ENCODE assay signal across 8 cellular contexts in genomic region chr22:19873960-19874306, GRCh38. TPM values are rescaled to one million over a fixed set of nuclear protein-coding genes. Genes with fewer than 3 reads are reported as not detected.
A peak's percentile ranks its signal among the peaks of the same experiment; 100 is the strongest.
DNase-seq lines count a peak whose midpoint lies in the region; ATAC-seq and TF ChIP-seq lines count a peak whose summit lies in the region.

No MANE protein-coding gene starts in this region.

- TF ChIP-seq CTCF in VCaP (conservative IDR thresholded peaks at IDR 0.05): no peak
- TF ChIP-seq CTCF in mucosa of descending colon (IDR thresholded peaks at IDR 0.05): no peak
- TF ChIP-seq CTCF in tibial artery (IDR thresholded peaks at IDR 0.05): no peak
- TF ChIP-seq CTCF in testis (IDR thresholded peaks at IDR 0.05): no peak

- H3K9me3 ChIP-seq in mucosa of descending colon (no peaks in the 10 kb centered on the region), tibial artery (no peaks in the 10 kb centered on the region), testis (no peaks in the 10 kb centered on the region)

- DNase-seq in activated naive CD4-positive, alpha-beta T cell treated with anti-CD3 and anti-CD28 coated beads, Interleukin-2, amount 50 U/mL, for 16 hours: peak; percentile 9
- no peak for DNase-seq in activated naive CD4-positive, alpha-beta T cell (lab: John Stamatoyannopoulos, UW)
- peak in 2 of 3 donors; percentile 1 to 40 for DNase-seq in mucosa of descending colon
- peak; percentile 14 to 57 for DNase-seq in tibial artery
- DNase-seq in DMS79 (lab: John Stamatoyannopoulos, UW): no peak
- no peak for DNase-seq in testis

- H3K27ac ChIP-seq in VCaP (peak overlapping the region; percentile 54), tibial artery (no peak overlapping the region), testis (no peak overlapping the region)

- H3K36me3 ChIP-seq in mucosa of descending colon (ENCODE audit: low read depth) (no peaks in the 10 kb centered on the region), tibial artery (peaks cover 0 to 37% (median 18%) of the 10 kb centered on the region in 3 donors), testis (ENCODE audit: low read depth, missing control alignments) (no peaks in the 10 kb centered on the region)

- TF ChIP-seq POLR2A in testis (IDR thresholded peaks at IDR 0.05): no peak

- H3K4me1 ChIP-seq in mucosa of descending colon (ENCODE audit: low read depth) (peaks cover 38% of the 10 kb centered on the region), tibial artery (peaks cover 0 to 20% (median 10%) of the 10 kb centered on the region in 4 donors), testis (peaks cover 7% of the 10 kb centered on the region)

- WGBS in testis, 2 donors: 68 to 83% methylated on average over 1 to 7 of the region's 7 CpGs

- no peaks in the 10 kb centered on the region for H3K27me3 ChIP-seq in tibial artery
- H3K27me3 ChIP-seq in testis: no peaks in the 10 kb centered on the region

- intact Hi-C loops in mucosa of descending colon (cut with DNase I, micrococcal nuclease): no loop called here
- intact Hi-C loops in tibial artery (cut with DNase I; ENCODE audit: low total_unique reads): no loop called here
- intact Hi-C loops in testis (cut with DNase I; ENCODE audit: low total_unique reads): no loop called here

- H3K4me3 ChIP-seq in mucosa of descending colon: no peak overlapping the region
- H3K4me3 ChIP-seq in tibial artery: no peak overlapping the region
- H3K4me3 ChIP-seq in testis: no peak overlapping the region

- ATAC-seq in mucosa of descending colon (no peak), HG03520 (IDR thresholded peaks at IDR 0.05; ENCODE audit: unreplicated experiment) (no peak)

RNA-seq across cellular contexts. Expression of gene GNB1L, which starts 19.3 kb away (rescaled TPM):
- 1 to 10 TPM; 2.7 to 4.7 (median 3.4) TPM for total RNA-seq in mucosa of descending colon
- 1 to 10 TPM; 5.5 to 6.9 TPM for total RNA-seq in testis
- polyA plus RNA-seq in testis (ENCODE audit: insufficient read depth, low read depth, low replicate concordance): 6.0 TPM

RNA-seq across cellular contexts. Expression of gene RTL10, which starts 19.3 kb away (rescaled TPM):
- 10 to 100 TPM; 10.1 to 12.2 (median 11.9) TPM for total RNA-seq in mucosa of descending colon
- 10 to 100 TPM; 11.0 to 14.7 TPM for total RNA-seq in testis
- 10.9 TPM for polyA plus RNA-seq in testis (ENCODE audit: insufficient read depth, low read depth, low replicate concordance)

Comparison
In these comparisons a context has a peak if more than half of its experiments do, and no peak if none do; other contexts are left out.
1. DNase-seq: peak in activated naive CD4-positive, alpha-beta T cell treated with anti-CD3 and anti-CD28 coated beads, Interleukin-2, amount 50 U/mL, for 16 hours (single experiment), mucosa of descending colon (2 of 3) and tibial artery (2 of 2); none in activated naive CD4-positive, alpha-beta T cell (0 of 4), DMS79 (single experiment) and testis (single experiment).